ENCODE assay signal across 9 cellular contexts in genomic region chr14:41609704-41610183, GRCh38. TPM values are rescaled to one million over a fixed set of nuclear protein-coding genes. Genes with fewer than 3 reads are reported as not detected.
DNase-seq lines count a peak whose midpoint lies in the region; ATAC-seq and TF ChIP-seq lines count a peak whose summit lies in the region.
"Had no signal": no experiment of that assay in that cellular context is flagged by ENCODE, and none has a peak within 500 bp of the region (broad histone marks: within the 10 kb centered on the region; RNA-seq: fewer than 3 reads in every experiment).

No MANE protein-coding gene starts in this region.

- WGBS in ovary, 3 donors: 1 to 2% (median 2%) methylated on average over 24 of the region's 24 CpGs

- ATAC-seq in PC-3: peak; percentile 97
- ATAC-seq in HG03439 (IDR thresholded peaks at IDR 0.05; ENCODE audit: unreplicated experiment): no peak

- H3K4me1 ChIP-seq in PC-3 (ENCODE audit: insufficient read depth, low read length) (no peaks in the 10 kb centered on the region), ovary (ENCODE audit: insufficient read depth) (peaks cover 1% of the 10 kb centered on the region)

- H3K4me2 ChIP-seq in PC-3 (ENCODE audit: low read length): peak overlapping the region; percentile 77
- H3K4me2 ChIP-seq: KMS-11 had no signal

- H3K4me3 ChIP-seq in PC-3 (ENCODE audit: low read length) (peak overlapping the region; percentile 53), ovary (no peak overlapping the region)

- intact Hi-C loops in PC-3 (cut with micrococcal nuclease): loop anchor here (1.0 to 10.0 kb wide), 9 partner anchors 138 to 658 kb away; no protein-coding TSS in a partner anchor
- intact Hi-C loops in ovary (cut with DNase I): no loop called here

- peaks cover 73% of the 10 kb centered on the region for H3K27me3 ChIP-seq in PC-3 (ENCODE audit: low read length)
- no peaks in the 10 kb centered on the region for H3K27me3 ChIP-seq in ovary

- TF ChIP-seq POLR2A in ovary (IDR thresholded peaks at IDR 0.05) (no peak), erythroblast (IDR thresholded peaks at IDR 0.05; ENCODE audit: low read length) (no peak)

- peak overlapping the region; percentile 71 for H2AFZ ChIP-seq in PC-3 (ENCODE audit: low read length)

- TF ChIP-seq CTCF in PC-3 (conservative IDR thresholded peaks at IDR 0.05; ENCODE audit: low read depth, low read length): peak; percentile 56
- TF ChIP-seq CTCF in ovary (IDR thresholded peaks at IDR 0.05): no peak

- H3F3A ChIP-seq in PC-3 (ENCODE audit: low read length, unreplicated experiment): no peaks in the 10 kb centered on the region

- peak; percentile 66 for DNase-seq in HT1080 (ENCODE audit: low read depth)
- peak; percentile 56 for DNase-seq in PC-3
- DNase-seq in fibroblast of the conjunctiva (ENCODE audit: low read depth): peak; percentile 40
- peak in 4 of 5 donors; percentile 22 to 55 (median 38) for DNase-seq in ovary
- no peak for DNase-seq in NOMO-1 (lab: John Stamatoyannopoulos, UW; ENCODE audit: unreplicated experiment in 2 of 2)
- DNase-seq in erythroblast (lab: John Stamatoyannopoulos, UW): no peak
- DNase-seq in GM19238 (ENCODE audit: insufficient read length, low spot score): no peak

- H4K20me1 ChIP-seq in PC-3 (ENCODE audit: low read length): no peaks in the 10 kb centered on the region

- no peaks in the 10 kb centered on the region for H3K79me2 ChIP-seq in PC-3 (ENCODE audit: low read length)

- no TSS peak for BruUV-seq in PC-3 (replicated peaks; lab: Mats Ljungman, UMichigan)

- H3K9me3 ChIP-seq in PC-3 (ENCODE audit: low read length) (no peaks in the 10 kb centered on the region), ovary (no peaks in the 10 kb centered on the region)

- H3K9ac ChIP-seq in PC-3 (ENCODE audit: low read length): no peak overlapping the region
- H3K9ac ChIP-seq: KMS-11 had no signal

- H3K36me3 ChIP-seq in PC-3 (ENCODE audit: low read depth, low read length) (no peaks in the 10 kb centered on the region), ovary (no peaks in the 10 kb centered on the region)

- H3K9me2 ChIP-seq in PC-3 (replicated peaks; ENCODE audit: low read length): no peaks in the 10 kb centered on the region

- POLR2A ChIA-PET in PC-3 (lab: Charles Lee; ENCODE audit: unreplicated experiment): interaction anchor here (0.6 kb wide), 1 partner anchor 144 kb away, joined by 4 read pairs; no protein-coding TSS in a partner anchor

- CTCF ChIA-PET in PC-3 (lab: Charles Lee): interaction anchor here (0.5 to 1.4 kb wide), 15 partner anchors 9 to 1447 kb away, joined by 3 to 6 read pairs (median 3); no protein-coding TSS in a partner anchor

- H3K27ac ChIP-seq in PC-3 (ENCODE audit: low read length) (no peak overlapping the region), ovary (no peak overlapping the region)
- H3K27ac ChIP-seq: KMS-11 had no signal

- TF ChIP-seq EP300 in ovary (IDR thresholded peaks at IDR 0.05): no peak

RNA-seq across cellular contexts. Expression of gene LRFN5, which starts 3.1 kb away (rescaled TPM):
- 0.37 TPM in 1 of 2 replicates, not detected in the other for total RNA-seq in HT1080 (2014; rRNA removed; shearing (Covaris generic))
- not detected in 2 replicates for polyA plus RNA-seq in HT1080 (2015; cell fraction: cytosol; rRNA removed)
- polyA plus RNA-seq in HT1080 (2015; cell fraction: nucleus; rRNA removed): not detected in 2 replicates
- total RNA-seq in PC-3 (2014; rRNA removed): not detected in 2 replicates
- 1 to 10 TPM in 6 of 7 donors, under 1 TPM in 1; 0.73 to 6.1 (median 3.1) TPM for total RNA-seq in ovary
- 1 to 10 TPM in 1 of 2 donors, under 1 TPM in 1; 0.71 to 2.1 TPM for polyA plus RNA-seq in ovary

Comparison
In these comparisons a context has a peak if more than half of its experiments do, and no peak if none do; other contexts are left out.
1. DNase-seq: peak in HT1080 (single experiment), PC-3 (single experiment), fibroblast of the conjunctiva (single experiment) and ovary (4 of 5); none in NOMO-1 (0 of 2), erythroblast (0 of 2) and GM19238 (single experiment).